In genomic region chr15:39728844-39729243, GRCh38 we compare ENCODE assay signal across 34 cellular contexts.
"Had no signal": no experiment of that assay in that cellular context is flagged by ENCODE, and none has a peak within 500 bp of the region (broad histone marks: within the 10 kb centered on the region; RNA-seq: fewer than 3 reads in every experiment).

No MANE protein-coding gene starts in this region.

- H3K4me2 ChIP-seq: smooth muscle cell had no signal

- ATAC-seq: activated CD4-positive, alpha-beta T cell treated with anti-CD3 and anti-CD28 coated beads for 36 hours; esophagus mucosa; left cardiac atrium; left ventricle myocardium superior; pancreas; sciatic nerve; stimulated activated memory B cell treated with anti-CD40 and anti-IgM and Interleukin-4, amounts not matched to agents 10 μg/mL and 1 μg/mL and 100 μg/mL, for 72 hours; stimulated activated naive CD8-positive, alpha-beta T cell treated with anti-CD3 and anti-CD28 coated beads, Interleukin-15, amount 100 ng/mL, for 72 hours had no signal

- H3K36me3 ChIP-seq: adrenal gland, breast epithelium, pancreas, prostate gland, upper lobe of left lung, vagina had no signal

- H3K36me3 Mint-ChIP-seq: activated naive CD8-positive, alpha-beta T cell treated with anti-CD3 and anti-CD28 coated beads for 36 hours; mesothelial cell of epicardium; naive B cell; stimulated activated memory B cell treated with anti-CD40 and anti-IgM and Interleukin-4, amounts not matched to agents 10 μg/mL and 1 μg/mL and 100 μg/mL, for 72 hours had no signal

- H3K9me3 ChIP-seq: adrenal gland, breast epithelium, pancreas, prostate gland, upper lobe of left lung, vagina had no signal

- H3K9me3 Mint-ChIP-seq: activated naive CD8-positive, alpha-beta T cell treated with anti-CD3 and anti-CD28 coated beads for 36 hours; dendritic cell treated with granulocyte-macrophage colony-stimulating factor and Interleukin-4, amounts not matched to agents 40 ng/mL and 50 ng/mL, for 4 days; endodermal cell; nephron progenitor cell; stimulated activated memory B cell treated with anti-CD40 and anti-IgM and Interleukin-4, amounts not matched to agents 10 μg/mL and 1 μg/mL and 100 μg/mL, for 72 hours; stimulated activated naive CD8-positive, alpha-beta T cell treated with anti-CD3 and anti-CD28 coated beads, Interleukin-15, amount 100 ng/mL, for 72 hours had no signal

- H3K4me1 ChIP-seq: adrenal gland, breast epithelium, pancreas, prostate gland, upper lobe of left lung, vagina had no signal

- H3K27me3 ChIP-seq: adrenal gland, breast epithelium, pancreas, upper lobe of left lung, vagina had no signal

- H3K27ac Mint-ChIP-seq: activated CD4-positive, alpha-beta T cell treated with anti-CD3 and anti-CD28 coated beads for 36 hours; activated naive CD8-positive, alpha-beta T cell treated with anti-CD3 and anti-CD28 coated beads for 36 hours; dendritic cell treated with granulocyte-macrophage colony-stimulating factor and Interleukin-4, amounts not matched to agents 40 ng/mL and 50 ng/mL, for 4 days; endodermal cell; mesothelial cell of epicardium; naive B cell; nephron progenitor cell; stimulated activated memory B cell treated with anti-CD40 and anti-IgM and Interleukin-4, amounts not matched to agents 10 μg/mL and 1 μg/mL and 100 μg/mL, for 72 hours; stimulated activated naive CD8-positive, alpha-beta T cell treated with anti-CD3 and anti-CD28 coated beads, Interleukin-15, amount 100 ng/mL, for 72 hours had no signal

- DNase-seq: activated CD4-positive, alpha-beta T cell treated with anti-CD3 and anti-CD28 coated beads for 36 hours; activated CD4-positive, alpha-beta T cell treated with anti-CD3 and anti-CD28 coated beads, Interleukin-2, amount 50 U/mL, for 48 hours; activated CD4-positive, CD25-positive, alpha-beta regulatory T cell; activated CD8-positive, alpha-beta memory T cell treated with anti-CD3 and anti-CD28 coated beads for 24 hours; activated effector memory CD4-positive, alpha-beta T cell treated with Interleukin-2 at 50 U/mL for 16 hours; activated naive CD4-positive, alpha-beta T cell treated with Interleukin-2 at 50 U/mL for 16 hours; activated naive CD8-positive, alpha-beta T cell treated with anti-CD3 and anti-CD28 coated beads for 36 hours; adrenal gland; central memory CD4-positive, alpha-beta T cell; endodermal cell; foreskin melanocyte; glutamatergic neuron; islet precursor cell; left cardiac atrium; left ventricle myocardium superior; naive B cell; nephron progenitor cell; pancreas; retina; stimulated activated CD4-positive, alpha-beta T cell treated with anti-CD3 and anti-CD28 coated beads, Interleukin-1b, Interleukin-23, amount 100 ng/mL, for 48 hours; stimulated activated CD4-positive, alpha-beta T cell treated with anti-CD3 and anti-CD28 coated beads, Interleukin-4, amount 100 ng/mL, for 4 hours; stimulated activated CD8-positive, alpha-beta memory T cell treated with anti-CD3 and anti-CD28 coated beads, Interleukin-4, amount 100 ng/mL, for 48 hours; stimulated activated naive CD8-positive, alpha-beta T cell treated with anti-CD3 and anti-CD28 coated beads, Interleukin-15, amount 100 ng/mL, for 72 hours; substantia nigra; upper lobe of left lung had no signal

- H3K27ac ChIP-seq: adrenal gland, breast epithelium, pancreas, prostate gland, upper lobe of left lung, vagina had no signal

- H3K4me3 ChIP-seq: adrenal gland, breast epithelium, pancreas, prostate gland, smooth muscle cell, upper lobe of left lung, vagina had no signal
